6 cellular contexts compared by ENCODE assay signal in genomic region chr4:75990129-75990528, GRCh38. TPM values are rescaled to one million over a fixed set of nuclear protein-coding genes. Genes with fewer than 3 reads are reported as not detected.
A peak's percentile ranks its signal among the peaks of the same experiment; 100 is the strongest.
DNase-seq lines count a peak whose midpoint lies in the region; ATAC-seq and TF ChIP-seq lines count a peak whose summit lies in the region.

No MANE protein-coding gene starts in this region.

- H3K9me3 ChIP-seq in thymus (ENCODE audit: control insufficient read depth): no peaks in the 10 kb centered on the region

- no peak for ATAC-seq in activated T-cell treated with anti-CD3 and anti-CD28 coated beads, Interleukin-2, amount 50 U/mL, for 72 hours (replicated peaks in 1 of 2)
- ATAC-seq in HG03520 (IDR thresholded peaks at IDR 0.05; ENCODE audit: unreplicated experiment) (no peak), GM18498 (IDR thresholded peaks at IDR 0.05; ENCODE audit: unreplicated experiment) (no peak)

- 1% methylated on average over 17 of the region's 17 CpGs for WGBS in thymus

- peaks cover 5% of the 10 kb centered on the region for H3K27me3 Mint-ChIP-seq in activated T-cell treated with anti-CD3 and anti-CD28 coated beads, Interleukin-2, amount 50 U/mL, for 72 hours (ENCODE audit: low read depth)

- H3K4me3 Mint-ChIP-seq in activated T-cell treated with anti-CD3 and anti-CD28 coated beads, Interleukin-2, amount 50 U/mL, for 72 hours: peak overlapping the region; percentile 89 to 95

- H3K4me3 ChIP-seq in fibroblast of the aortic adventitia (ENCODE audit: low read depth, low read length): peak overlapping the region; percentile 95
- peak overlapping the region; percentile 73 for H3K4me3 ChIP-seq in thymus (ENCODE audit: low read length)

- no peak for DNase-seq in activated T-cell treated with anti-CD3 and anti-CD28 coated beads, Interleukin-2, amount 50 U/mL, for 72 hours
- no peak for DNase-seq in activated T-cell treated with anti-CD3 and anti-CD28 coated beads for 4 hours
- peak; percentile 16 for DNase-seq in fibroblast of the aortic adventitia (ENCODE audit: low read depth)

- TF ChIP-seq CTCF in fibroblast of the aortic adventitia (IDR thresholded peaks at IDR 0.05; ENCODE audit: insufficient read depth, low read length): no peak

- H3K27ac ChIP-seq in thymus (ENCODE audit: low read depth): no peak overlapping the region

- no peaks in the 10 kb centered on the region for H3K36me3 ChIP-seq in thymus (ENCODE audit: control insufficient read depth, insufficient read depth)

- H3K27ac Mint-ChIP-seq in activated T-cell treated with anti-CD3 and anti-CD28 coated beads, Interleukin-2, amount 50 U/mL, for 72 hours: peak overlapping the region; percentile 93

- no peaks in the 10 kb centered on the region for H3K27me3 ChIP-seq in thymus (ENCODE audit: control insufficient read depth, insufficient read depth)

- H3K4me1 ChIP-seq in thymus (ENCODE audit: control insufficient read depth, insufficient read depth, low read length): peaks cover 12% of the 10 kb centered on the region

- H3K9me3 Mint-ChIP-seq in activated T-cell treated with anti-CD3 and anti-CD28 coated beads, Interleukin-2, amount 50 U/mL, for 72 hours: peaks cover 0 to 2% of the 10 kb centered on the region in 2 donors

- H3K4me1 Mint-ChIP-seq in activated T-cell treated with anti-CD3 and anti-CD28 coated beads, Interleukin-2, amount 50 U/mL, for 72 hours (ENCODE audit: low read depth): peaks cover 26% of the 10 kb centered on the region

- H3K36me3 Mint-ChIP-seq in activated T-cell treated with anti-CD3 and anti-CD28 coated beads, Interleukin-2, amount 50 U/mL, for 72 hours (ENCODE audit: insufficient read depth in 2 of 2): peaks cover 9 to 19% of the 10 kb centered on the region in 2 donors

RNA-seq across cellular contexts. Expression of gene SDAD1, which starts 0.6 kb away (rescaled TPM):
- 10 to 100 TPM; 42.4 to 46.4 TPM for total RNA-seq in activated T-cell treated with anti-CD3 and anti-CD28 coated beads, Interleukin-2, amount 50 U/mL, for 72 hours
- 46.7 and 52.4 TPM in 2 replicates for total RNA-seq in fibroblast of the aortic adventitia (ENCODE audit: low replicate concordance)
- 23.4 TPM for polyA plus RNA-seq in thymus

RNA-seq across cellular contexts. Expression of gene CXCL9, which starts 17.2 kb away (rescaled TPM):
- 1 to 10 TPM in 1 of 2 donors, under 1 TPM in 1; 0.94 to 2.7 TPM for total RNA-seq in activated T-cell treated with anti-CD3 and anti-CD28 coated beads, Interleukin-2, amount 50 U/mL, for 72 hours
- total RNA-seq in fibroblast of the aortic adventitia (ENCODE audit: low replicate concordance): not detected in 2 replicates
- polyA plus RNA-seq in thymus: 40.0 TPM

RNA-seq across cellular contexts. Expression of gene CXCL10, which starts 33.2 kb away (rescaled TPM):
- 1 to 10 TPM in 1 of 2 donors, under 1 TPM in 1; 0.62 to 2.9 TPM for total RNA-seq in activated T-cell treated with anti-CD3 and anti-CD28 coated beads, Interleukin-2, amount 50 U/mL, for 72 hours
- total RNA-seq in fibroblast of the aortic adventitia (ENCODE audit: low replicate concordance): not detected in 2 replicates
- polyA plus RNA-seq in thymus: 65.6 TPM

RNA-seq across cellular contexts. Expression of gene CXCL11, which starts 45.7 kb away (rescaled TPM):
- total RNA-seq in activated T-cell treated with anti-CD3 and anti-CD28 coated beads, Interleukin-2, amount 50 U/mL, for 72 hours: under 1 TPM in 1 of 2 donors, not detected in 1; 0.19 TPM
- not detected in 2 replicates for total RNA-seq in fibroblast of the aortic adventitia (ENCODE audit: low replicate concordance)
- polyA plus RNA-seq in thymus: 9.6 TPM

RNA-seq across cellular contexts. Expression of gene NAAA, which starts 49.3 kb away (rescaled TPM):
- 10 to 100 TPM; 22.4 to 31.6 TPM for total RNA-seq in activated T-cell treated with anti-CD3 and anti-CD28 coated beads, Interleukin-2, amount 50 U/mL, for 72 hours
- total RNA-seq in fibroblast of the aortic adventitia (ENCODE audit: low replicate concordance): 46.1 and 48.1 TPM in 2 replicates
- polyA plus RNA-seq in thymus: 21.7 TPM
